In genomic region chr15:89177633-89178306, GRCh38 we compare ENCODE assay signal across 8 cellular contexts. TPM values are rescaled to one million over a fixed set of nuclear protein-coding genes. Genes with fewer than 3 reads are reported as not detected.
DNase-seq lines count a peak whose midpoint lies in the region; ATAC-seq and TF ChIP-seq lines count a peak whose summit lies in the region.

No MANE protein-coding gene starts in this region.

- peaks cover 5% of the 10 kb centered on the region for H3K4me1 ChIP-seq in lower lobe of right lung

- peak; percentile 34 to 58 for ATAC-seq in lower lobe of right lung
- ATAC-seq in GM21390 (IDR thresholded peaks at IDR 0.05; ENCODE audit: unreplicated experiment) = no peak

- DNase-seq in NCI-H345 treated with DMSO at 0.1 percent for 48 hours (lab: John Stamatoyannopoulos, UW; ENCODE audit: unreplicated experiment) = peak; percentile 7
- DNase-seq in activated CD4-positive, alpha-beta T cell treated with anti-CD3 and anti-CD28 coated beads, Interleukin-2, amount 50 U/mL, for 4 hours = peak; percentile 44 to 55
- DNase-seq in coronary artery (ENCODE audit: low spot score) = no peak
- peak; percentile 54 for DNase-seq in lower lobe of right lung
- DNase-seq in stimulated activated CD8-positive, alpha-beta memory T cell treated with anti-CD3 and anti-CD28 coated beads, Interleukin-12 subunit alpha, Interleukin-12 subunit beta, amount 100 ng/mL, for 24 hours (ENCODE audit: extremely low read depth) = peak; percentile 16

- H3K27ac ChIP-seq in 22Rv1 = no peak overlapping the region
- peak overlapping the region; percentile 34 to 50 for H3K27ac ChIP-seq in coronary artery
- H3K27ac ChIP-seq in lower lobe of right lung = no peak overlapping the region

- H3K4me3 ChIP-seq in coronary artery (no peak overlapping the region), lower lobe of right lung (no peak overlapping the region)

- H3K27me3 ChIP-seq in lower lobe of right lung (ENCODE audit: low read depth) = no peaks in the 10 kb centered on the region

- H3K36me3 ChIP-seq in lower lobe of right lung = peaks cover 92% of the 10 kb centered on the region

- H3K9me3 ChIP-seq in lower lobe of right lung = no peaks in the 10 kb centered on the region

- intact Hi-C loops in lower lobe of right lung (cut with DNase I) = loop anchor here (10.0 kb wide), 1 partner anchor 123 kb away; no protein-coding TSS in a partner anchor

- peak; percentile 87 for TF ChIP-seq CTCF in 22Rv1 (IDR thresholded peaks at IDR 0.05)
- TF ChIP-seq CTCF in GM12874 (IDR thresholded peaks at IDR 0.05; ENCODE audit: insufficient read depth, low read depth, low read length) = peak; percentile 75
- TF ChIP-seq CTCF in coronary artery (IDR thresholded peaks at IDR 0.05) = peak; percentile 48
- peak; percentile 81 for TF ChIP-seq CTCF in lower lobe of right lung (IDR thresholded peaks at IDR 0.05)

RNA-seq across cellular contexts. Expression of gene RLBP1, which starts 43.6 kb away (rescaled TPM):
- not detected for total RNA-seq in lower lobe of right lung

Comparison
In these comparisons a context has a peak if more than half of its experiments do, and no peak if none do; other contexts are left out.
1. H3K27ac ChIP-seq: peak in coronary artery (2 of 2); none in 22Rv1 (single experiment) and lower lobe of right lung (single experiment).
2. Peak in every context shown above with its lines, with median percentiles within 50 percentile points of each other: CTCF ChIP-seq.